20 cellular contexts compared by ENCODE assay signal in the genomic region with DNA sequence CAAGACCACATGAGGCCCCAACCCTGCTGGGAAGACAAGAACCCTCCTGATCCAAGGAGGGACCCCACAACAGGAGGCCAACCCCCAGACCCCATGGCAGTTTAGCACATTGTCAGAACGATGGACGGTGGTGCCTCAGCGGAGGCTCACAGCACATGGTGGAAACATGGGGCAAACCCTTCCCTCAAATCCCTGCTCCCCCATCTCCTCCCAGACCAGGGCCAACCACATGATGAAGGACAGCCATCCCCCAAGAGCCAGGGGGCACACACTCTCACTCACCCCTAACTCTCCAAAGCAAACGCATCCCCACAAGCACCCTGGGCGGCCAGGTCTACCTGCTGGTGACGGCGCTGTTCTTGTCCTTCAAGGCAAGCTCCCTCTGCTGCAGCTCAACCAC.
DNase-seq lines count a peak whose midpoint lies in the region; ATAC-seq and TF ChIP-seq lines count a peak whose summit lies in the region.
"Had no signal": no experiment of that assay in that cellular context is flagged by ENCODE, and none has a peak within 500 bp of the region (broad histone marks: within the 10 kb centered on the region; RNA-seq: fewer than 3 reads in every experiment).

No MANE protein-coding gene starts in this region.

- H3K36me3 ChIP-seq in left ventricle myocardium inferior (peaks cover 31% of the 10 kb centered on the region), BLaER1 (peaks cover 39% of the 10 kb centered on the region)

- no peaks in the 10 kb centered on the region for H3K23me2 ChIP-seq in H9 (ENCODE audit: insufficient read length, low read depth, low read length, poor library complexity, severe bottlenecking)

- H3K27me3 ChIP-seq in left ventricle myocardium inferior (ENCODE audit: low read depth), result no peaks in the 10 kb centered on the region
- no peaks in the 10 kb centered on the region for H3K27me3 ChIP-seq in BLaER1
- no peaks in the 10 kb centered on the region for H3K27me3 ChIP-seq in H9 (ENCODE audit: insufficient read depth, low read length)

- no peak overlapping the region; the same call in 1 of the 2 replicates for H3K14ac ChIP-seq in H9 (ENCODE audit: insufficient read depth, low read length)

- no peak overlapping the region for H4K8ac ChIP-seq in H9 (replicated peaks; ENCODE audit: insufficient read length, low read depth, low read length)

- H3K9ac ChIP-seq in BLaER1, result 0 out of 2 replicates have a peak overlapping the region, but pooled peaks have one; percentile 54
- no peak overlapping the region for H3K9ac ChIP-seq in H9 (ENCODE audit: extremely low read depth, insufficient read length, low read length)

- no peak for TF ChIP-seq CTCF in left ventricle myocardium inferior (IDR thresholded peaks at IDR 0.05; ENCODE audit: borderline replicate concordance)
- no peak for TF ChIP-seq CTCF in H9 (conservative IDR thresholded peaks at IDR 0.05)
- TF ChIP-seq CTCF in neural crest cell (conservative IDR thresholded peaks at IDR 0.05), result no peak
- TF ChIP-seq CTCF in endothelial cell (IDR thresholded peaks at IDR 0.05; ENCODE audit: unreplicated experiment), result no peak

- H3K36me3 Mint-ChIP-seq in H9 (ENCODE audit: insufficient read depth in 1 of 3, low read depth in 3 of 3) (peaks cover 10 to 28% (median 24%) of the 10 kb centered on the region in 3 experiments; a peak in 6 of 7 replicates), neural crest cell (ENCODE audit: low read depth) (peaks cover 6% of the 10 kb centered on the region), endothelial cell (ENCODE audit: low read depth, unreplicated experiment) (peaks cover 18% of the 10 kb centered on the region)

- no peaks in the 10 kb centered on the region for H4K20me1 ChIP-seq in BLaER1
- H4K20me1 ChIP-seq in H9 (ENCODE audit: control insufficient read depth, insufficient read depth, insufficient read length), result peaks cover 2% of the 10 kb centered on the region

- no peaks in the 10 kb centered on the region for H3K79me1 ChIP-seq in H9 (ENCODE audit: insufficient read depth, low read depth, low read length, poor library complexity, severe bottlenecking)

- H3K9me3 ChIP-seq in left ventricle myocardium inferior (replicated peaks) (no peaks in the 10 kb centered on the region), BLaER1 (no peaks in the 10 kb centered on the region), H9 (ENCODE audit: control insufficient read depth, low read depth, low read length) (no peaks in the 10 kb centered on the region)

- H3K79me2 ChIP-seq in H9 (ENCODE audit: insufficient read depth, low read length), result no peaks in the 10 kb centered on the region

- H3K4me3 Mint-ChIP-seq in H9 (no peak overlapping the region), neural crest cell (no peak overlapping the region), endothelial cell (ENCODE audit: unreplicated experiment) (no peak overlapping the region)
- H3K4me3 Mint-ChIP-seq: CD4-positive, CD25-positive, alpha-beta regulatory T cell; CD8-positive, alpha-beta memory T cell had no signal

- H3K4me3 ChIP-seq in left ventricle myocardium inferior (no peak overlapping the region), BLaER1 (no peak overlapping the region)
- H3K4me3 ChIP-seq: GM12878 had no signal

- no peak overlapping the region for H3T11ph ChIP-seq in H9 (ENCODE audit: low read length)

- no peak overlapping the region for H2BK5ac ChIP-seq in H9 (ENCODE audit: insufficient read length, low read length)

- no peak overlapping the region for H4K5ac ChIP-seq in H9 (ENCODE audit: insufficient read length, low read depth, low read length)

- intact Hi-C loops in Right ventricle myocardium inferior (cut with DNase I), result no loop called here
- intact Hi-C loops in left ventricle myocardium inferior (cut with micrococcal nuclease), result no loop called here

- H3K27ac ChIP-seq in left ventricle myocardium inferior (replicated peaks) (no peak overlapping the region), BLaER1 (peak overlapping the region; percentile 76), H9 (ENCODE audit: insufficient read length, low read depth, low read length) (no peak overlapping the region)

- H3K9me3 Mint-ChIP-seq in H9, result no peaks in the 10 kb centered on the region
- no peaks in the 10 kb centered on the region for H3K9me3 Mint-ChIP-seq in neural crest cell
- H3K9me3 Mint-ChIP-seq in endothelial cell (ENCODE audit: unreplicated experiment), result no peaks in the 10 kb centered on the region
- H3K9me3 Mint-ChIP-seq: CD4-positive, CD25-positive, alpha-beta regulatory T cell; CD8-positive, alpha-beta memory T cell had no signal

- no peak overlapping the region for H3K23ac ChIP-seq in H9 (ENCODE audit: insufficient read length, low read depth, low read length)

- H4K91ac ChIP-seq in H9 (ENCODE audit: insufficient read length, low read depth, low read length), result no peak overlapping the region

- no peaks in the 10 kb centered on the region for H3K27me3 Mint-ChIP-seq in H9 (ENCODE audit: low read depth)
- H3K27me3 Mint-ChIP-seq in neural crest cell (ENCODE audit: low read depth), result no peaks in the 10 kb centered on the region
- peaks cover 9% of the 10 kb centered on the region for H3K27me3 Mint-ChIP-seq in endothelial cell (ENCODE audit: unreplicated experiment)
- H3K27me3 Mint-ChIP-seq: CD4-positive, CD25-positive, alpha-beta regulatory T cell; CD8-positive, alpha-beta memory T cell had no signal

- H3K18ac ChIP-seq in H9 (ENCODE audit: insufficient read length, low read depth, low read length), result no peak overlapping the region

- no peak overlapping the region for H2BK120ac ChIP-seq in H9 (ENCODE audit: low read depth, low read length, poor library complexity, severe bottlenecking)

- peak overlapping the region; percentile 96 for H3K4me2 ChIP-seq in BLaER1
- no peak overlapping the region for H3K4me2 ChIP-seq in H9 (ENCODE audit: insufficient read depth, insufficient read length, low read length)

- no peak overlapping the region for H2AFZ ChIP-seq in H9 (ENCODE audit: low read length)

- H2BK15ac ChIP-seq in H9 (ENCODE audit: low read depth, low read length), result no peak overlapping the region

- H3K4ac ChIP-seq in H9 (ENCODE audit: low read depth, low read length), result no peak overlapping the region

- no peak overlapping the region for H2BK12ac ChIP-seq in H9 (ENCODE audit: insufficient read length, low read depth, low read length)

- peak; percentile 30 for DNase-seq in Right ventricle myocardium inferior (ENCODE audit: missing footprints)
- DNase-seq in left ventricle myocardium inferior, result no peak
- DNase-seq in H9, result no peak
- no peak for DNase-seq in neural crest cell (ENCODE audit: low read depth, low spot score)
- no peak for DNase-seq in activated CD8-positive, alpha-beta memory T cell treated with anti-CD3 and anti-CD28 coated beads, Interleukin-2, amount 50 U/mL, for 48 hours
- no peak for DNase-seq in endothelial cell (ENCODE audit: low spot score)
- no peak for DNase-seq in islet precursor cell
- DNase-seq: 8988T; C1 segment of cervical spinal cord; CD4-positive, CD25-positive, alpha-beta regulatory T cell; CD8-positive, alpha-beta memory T cell; COR-L47; DMS 273 treated with DMSO at 0.1 percent for 48 hours; DMS53; DND-41; EL; HCEC 1CT; IMR-90 had no signal

- peaks cover 14% of the 10 kb centered on the region for H3K4me1 ChIP-seq in left ventricle myocardium inferior
- H3K4me1 ChIP-seq in BLaER1, result peaks cover 100% of the 10 kb centered on the region
- H3K4me1 ChIP-seq in H9 (ENCODE audit: insufficient read depth, low read length), result no peaks in the 10 kb centered on the region

- H3K27ac Mint-ChIP-seq in H9, result peak overlapping the region in 2 of 3 experiments; percentile 82 to 83; a peak in 4 of 7 replicates
- peak overlapping the region; percentile 29 for H3K27ac Mint-ChIP-seq in neural crest cell (ENCODE audit: unreplicated experiment)
- H3K27ac Mint-ChIP-seq in endothelial cell (ENCODE audit: unreplicated experiment), result no peak overlapping the region
- H3K27ac Mint-ChIP-seq: CD4-positive, CD25-positive, alpha-beta regulatory T cell had no signal

- no peak for ATAC-seq in Right ventricle myocardium inferior
- ATAC-seq: GM12878 had no signal

- no CpG with 5 or more reads among the region's 7 CpGs for WGBS in H9 (ENCODE audit: extremely low coverage, insufficient read length, low lambda C conversion rate)

- no peak overlapping the region for H3K56ac ChIP-seq in H9 (ENCODE audit: insufficient read length, low read depth, low read length)

- peaks cover 7 to 13% of the 10 kb centered on the region in 2 experiments for H3K4me1 Mint-ChIP-seq in H9
- H3K4me1 Mint-ChIP-seq in neural crest cell, result peaks cover 9% of the 10 kb centered on the region
- peaks cover 8% of the 10 kb centered on the region for H3K4me1 Mint-ChIP-seq in endothelial cell (ENCODE audit: unreplicated experiment)

- no peak overlapping the region for H2AK5ac ChIP-seq in H9 (ENCODE audit: insufficient read length, low read length)

- H2BK20ac ChIP-seq in H9 (ENCODE audit: low read depth, low read length, poor library complexity, severe bottlenecking), result no peak overlapping the region
